ENCODE assay signal across 1 cellular context in genomic region chr2:136054856-136055255, GRCh38.
TF ChIP-seq lines count a peak whose summit lies in the region.

No MANE protein-coding gene starts in this region.

TF ChIP-seq in SK-N-SH, 30 proteins besides CTCF, POLR2A, EP300 and RAD21 (continued from another document):
- TF ChIP-seq, protein P1, sequence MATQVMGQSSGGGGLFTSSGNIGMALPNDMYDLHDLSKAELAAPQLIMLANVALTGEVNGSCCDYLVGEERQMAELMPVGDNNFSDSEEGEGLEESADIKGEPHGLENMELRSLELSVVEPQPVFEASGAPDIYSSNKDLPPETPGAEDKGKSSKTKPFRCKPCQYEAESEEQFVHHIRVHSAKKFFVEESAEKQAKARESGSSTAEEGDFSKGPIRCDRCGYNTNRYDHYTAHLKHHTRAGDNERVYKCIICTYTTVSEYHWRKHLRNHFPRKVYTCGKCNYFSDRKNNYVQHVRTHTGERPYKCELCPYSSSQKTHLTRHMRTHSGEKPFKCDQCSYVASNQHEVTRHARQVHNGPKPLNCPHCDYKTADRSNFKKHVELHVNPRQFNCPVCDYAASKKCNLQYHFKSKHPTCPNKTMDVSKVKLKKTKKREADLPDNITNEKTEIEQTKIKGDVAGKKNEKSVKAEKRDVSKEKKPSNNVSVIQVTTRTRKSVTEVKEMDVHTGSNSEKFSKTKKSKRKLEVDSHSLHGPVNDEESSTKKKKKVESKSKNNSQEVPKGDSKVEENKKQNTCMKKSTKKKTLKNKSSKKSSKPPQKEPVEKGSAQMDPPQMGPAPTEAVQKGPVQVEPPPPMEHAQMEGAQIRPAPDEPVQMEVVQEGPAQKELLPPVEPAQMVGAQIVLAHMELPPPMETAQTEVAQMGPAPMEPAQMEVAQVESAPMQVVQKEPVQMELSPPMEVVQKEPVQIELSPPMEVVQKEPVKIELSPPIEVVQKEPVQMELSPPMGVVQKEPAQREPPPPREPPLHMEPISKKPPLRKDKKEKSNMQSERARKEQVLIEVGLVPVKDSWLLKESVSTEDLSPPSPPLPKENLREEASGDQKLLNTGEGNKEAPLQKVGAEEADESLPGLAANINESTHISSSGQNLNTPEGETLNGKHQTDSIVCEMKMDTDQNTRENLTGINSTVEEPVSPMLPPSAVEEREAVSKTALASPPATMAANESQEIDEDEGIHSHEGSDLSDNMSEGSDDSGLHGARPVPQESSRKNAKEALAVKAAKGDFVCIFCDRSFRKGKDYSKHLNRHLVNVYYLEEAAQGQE (IDR thresholded peaks at IDR 0.05; ENCODE audit: low read depth, low read length) = no peak
- TF ChIP-seq NRF1 (IDR thresholded peaks at IDR 0.05; ENCODE audit: low read depth, low read length) (no peak), FOXJ3 (CRISPR knock-in tag; IDR thresholded peaks at IDR 0.05) (no peak)
